ENCODE assay signal across 15 cellular contexts in the genomic region with DNA sequence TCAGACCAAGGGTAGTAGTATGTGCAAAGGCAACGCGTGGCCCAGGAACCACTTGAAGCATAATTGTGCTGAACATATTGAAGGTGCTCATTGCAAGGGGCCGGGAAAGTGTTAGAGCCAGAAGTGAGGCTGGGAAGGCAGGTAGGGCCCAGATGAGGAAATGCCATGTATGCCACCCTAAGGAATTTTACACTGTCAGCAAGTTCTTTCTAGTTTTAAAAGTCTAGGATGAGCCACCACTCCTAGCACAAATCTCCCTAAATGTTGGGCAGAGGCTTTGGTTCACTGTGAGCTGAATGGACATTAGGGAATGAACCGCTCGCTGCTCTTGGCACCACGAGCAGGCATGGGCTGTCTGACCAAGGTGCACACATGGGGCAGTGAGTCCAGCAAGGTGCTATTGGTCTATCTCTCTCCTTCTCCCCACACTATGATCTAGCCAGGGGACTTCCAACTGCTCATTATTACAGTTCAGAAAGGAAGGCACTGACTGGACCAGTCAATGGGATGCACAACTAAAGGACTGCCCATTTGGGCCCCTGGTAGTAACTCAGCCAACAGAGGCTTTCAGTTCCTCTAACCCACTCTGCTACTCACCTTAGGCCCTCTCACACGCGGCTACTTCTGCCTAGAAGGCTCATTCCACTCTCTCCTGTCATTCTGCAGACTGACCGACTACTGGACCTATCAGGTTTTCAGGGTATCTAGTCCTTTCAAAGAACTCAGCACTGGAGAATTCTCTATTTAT. TPM values are rescaled to one million over a fixed set of nuclear protein-coding genes. Genes with fewer than 3 reads are reported as not detected.
DNase-seq lines count a peak whose midpoint lies in the region; TF ChIP-seq lines count a peak whose summit lies in the region.
"Had no signal": no experiment of that assay in that cellular context is flagged by ENCODE, and none has a peak within 500 bp of the region (broad histone marks: within the 10 kb centered on the region; RNA-seq: fewer than 3 reads in every experiment).

No MANE protein-coding gene starts in this region.

- H3K79me1 ChIP-seq in neuronal stem cell (ENCODE audit: low read depth, low read length) = no peaks in the 10 kb centered on the region

- 91% methylated on average over 9 of the region's 9 CpGs for WGBS in hepatocyte (ENCODE audit: low lambda C conversion rate, missing lambda C conversion rate)
- no CpG with 5 or more reads among the region's 9 CpGs for WGBS in neuronal stem cell (ENCODE audit: extremely low coverage in 2 of 2, insufficient read length in 2 of 2, insufficient replicate concordance in 1 of 2), 2 donors
- 87 to 93% methylated on average over 3 to 9 of the region's 9 CpGs for WGBS in transverse colon (ENCODE audit: low coverage in 1 of 2), 2 donors

- peak overlapping the region; percentile 5 for H2BK15ac ChIP-seq in neuronal stem cell (ENCODE audit: low read length)

- no peak for TF ChIP-seq CTCF in hepatocyte (IDR thresholded peaks at IDR 0.05; ENCODE audit: poor library complexity)
- TF ChIP-seq CTCF in transverse colon (IDR thresholded peaks at IDR 0.05) = no peak

- no peak overlapping the region for H2BK120ac ChIP-seq in neuronal stem cell (ENCODE audit: low read depth, low read length)

- no peak overlapping the region for H3K27ac ChIP-seq in hepatocyte
- no peak overlapping the region for H3K27ac ChIP-seq in neuronal stem cell (replicated peaks; ENCODE audit: low read length)
- H3K27ac ChIP-seq in transverse colon = no peak overlapping the region
- H3K27ac ChIP-seq: 22Rv1, SK-N-MC had no signal

- H2AFZ ChIP-seq in hepatocyte (no peak overlapping the region), neuronal stem cell (ENCODE audit: low read length) (no peak overlapping the region)

- H3K14ac ChIP-seq in neuronal stem cell (ENCODE audit: low read length) = no peak overlapping the region

- H3K9me3 ChIP-seq in hepatocyte (ENCODE audit: low read depth) = no peaks in the 10 kb centered on the region
- H3K9me3 ChIP-seq in neuronal stem cell (replicated peaks in 1 of 2; ENCODE audit: control insufficient read depth in 2 of 2, insufficient read depth in 1 of 2, low read depth in 1 of 2, low read length in 2 of 2) = no peaks in the 10 kb centered on the region
- H3K9me3 ChIP-seq in transverse colon = no peaks in the 10 kb centered on the region

- H2AK5ac ChIP-seq in neuronal stem cell (ENCODE audit: low read depth, low read length) = no peak overlapping the region

- H3K27me3 ChIP-seq in hepatocyte (no peaks in the 10 kb centered on the region), neuronal stem cell (ENCODE audit: control insufficient read depth in 3 of 3, insufficient read depth in 3 of 3, low read depth in 1 of 3, low read length in 3 of 3) (peaks cover 10 to 70% (median 38%) of the 10 kb centered on the region in 3 experiments), transverse colon (peaks cover 30% of the 10 kb centered on the region)

- no peak overlapping the region for H2BK12ac ChIP-seq in neuronal stem cell (ENCODE audit: low read length)

- no peak overlapping the region for H3K23ac ChIP-seq in neuronal stem cell (ENCODE audit: low read depth, low read length, poor library complexity)

- H3K79me2 ChIP-seq in hepatocyte = no peaks in the 10 kb centered on the region

- H3K4me2 ChIP-seq in hepatocyte (peak overlapping the region; percentile 98), neuronal stem cell (ENCODE audit: insufficient read depth, low read length, poor library complexity, severe bottlenecking) (no peak overlapping the region)

- in situ Hi-C loops in transverse colon (cut with MboI; ENCODE audit: low pct_ligation_motif_present in 1 of 4, low pct_unique_long_range_greater_than_20kb in 1 of 4, low sequenced_read_pairs in 3 of 4) = no loop called here

- no peak overlapping the region for H4K8ac ChIP-seq in neuronal stem cell (ENCODE audit: low read depth, low read length)

- TF ChIP-seq POLR2A in transverse colon (IDR thresholded peaks at IDR 0.05) = no peak

- no peak overlapping the region for H4K91ac ChIP-seq in neuronal stem cell (ENCODE audit: low read depth, low read length, poor library complexity)

- no peak overlapping the region for H2BK5ac ChIP-seq in neuronal stem cell (ENCODE audit: low read length)

- H3K9ac ChIP-seq in neuronal stem cell (ENCODE audit: low read depth, low read length, poor library complexity) = no peak overlapping the region

- H3K18ac ChIP-seq in neuronal stem cell (ENCODE audit: low read length) = peak overlapping the region; percentile 44

- H3K4me1 ChIP-seq in hepatocyte (ENCODE audit: insufficient read depth) = peaks cover 3% of the 10 kb centered on the region
- peaks cover 0 to 4% of the 10 kb centered on the region in 2 donors for H3K4me1 ChIP-seq in neuronal stem cell (ENCODE audit: control insufficient read depth in 2 of 2, insufficient read depth in 1 of 2, low read depth in 1 of 2, low read length in 2 of 2)
- H3K4me1 ChIP-seq in transverse colon = peaks cover 0 to 8% (median 3%) of the 10 kb centered on the region in 4 donors

- intact Hi-C loops in transverse colon (cut with DNase I; ENCODE audit: low total_unique reads) = no loop called here

- H4K20me1 ChIP-seq in hepatocyte (ENCODE audit: insufficient read depth, poor library complexity, severe bottlenecking) = no peaks in the 10 kb centered on the region

- no peak for TF ChIP-seq EP300 in transverse colon (IDR thresholded peaks at IDR 0.05; ENCODE audit: low read depth)

- no peaks in the 10 kb centered on the region for H3K9me2 ChIP-seq in hepatocyte (replicated peaks; ENCODE audit: insufficient read depth)

- DNase-seq in NCI-H2171 treated with DMSO at 0.1 percent for 48 hours (lab: John Stamatoyannopoulos, UW) = peak; percentile 22
- no peak for DNase-seq in NCI-H2171 (lab: John Stamatoyannopoulos, UW)
- DNase-seq in hepatocyte (ENCODE audit: low spot score) = no peak
- DNase-seq in neuronal stem cell (ENCODE audit: low spot score) = no peak
- no peak for DNase-seq in transverse colon
- DNase-seq in NK-92 treated with Interleukin-12 subunit alpha and Interleukin-12 subunit beta, amount 100 ng/mL, for 24 hours (lab: John Stamatoyannopoulos, UW) = no peak
- DNase-seq in activated CD4-positive, alpha-beta T cell treated with anti-CD3 and anti-CD28 coated beads for 4 hours = no peak
- DNase-seq in epidermal melanocyte (ENCODE audit: insufficient read length, low spot score) = no peak
- DNase-seq: CD4-positive, alpha-beta memory T cell; NCI-H187 treated with DMSO at 0.1 percent for 48 hours; NCI-H446 treated with DMSO at 0.1 percent for 48 hours; NCI-H774 had no signal

- H3K4ac ChIP-seq in neuronal stem cell (ENCODE audit: low read length) = no peak overlapping the region

- no peak overlapping the region for H3K4me3 ChIP-seq in hepatocyte
- no peak overlapping the region for H3K4me3 ChIP-seq in neuronal stem cell (ENCODE audit: low read length in 2 of 2)
- H3K4me3 ChIP-seq in transverse colon = no peak overlapping the region
- H3K4me3 ChIP-seq: SK-N-MC had no signal

- H3K36me3 ChIP-seq in hepatocyte (replicated peaks; ENCODE audit: insufficient read depth, low read depth) = no peaks in the 10 kb centered on the region
- peaks cover 0 to 2% of the 10 kb centered on the region in 2 donors for H3K36me3 ChIP-seq in neuronal stem cell (replicated peaks in 1 of 2; ENCODE audit: control insufficient read depth in 2 of 2, insufficient read depth in 2 of 2, low read length in 2 of 2)
- H3K36me3 ChIP-seq in transverse colon = no peaks in the 10 kb centered on the region

RNA-seq across cellular contexts. Expression of gene KANK4, which starts 2.0 kb away (rescaled TPM):
- total RNA-seq in hepatocyte (5.5 and 6.0 TPM in 2 replicates), transverse colon (1 to 10 TPM in 2 of 4 donors, not detected in 2; 1.2 to 1.3 TPM)
- 7.7 and 8.3 TPM in 2 replicates for polyA plus RNA-seq in hepatocyte
- polyA plus RNA-seq in neuronal stem cell (2013, experiment 1 of 2) = 2.5 TPM
- 2.6 TPM for polyA plus RNA-seq in neuronal stem cell (2013, experiment 2 of 2)
- total RNA-seq: CD4-positive, alpha-beta memory T cell; HT1080 had no signal
- polyA plus RNA-seq: CD4-positive, alpha-beta memory T cell had no signal
